35 cellular contexts compared by ENCODE assay signal in the genomic region with DNA sequence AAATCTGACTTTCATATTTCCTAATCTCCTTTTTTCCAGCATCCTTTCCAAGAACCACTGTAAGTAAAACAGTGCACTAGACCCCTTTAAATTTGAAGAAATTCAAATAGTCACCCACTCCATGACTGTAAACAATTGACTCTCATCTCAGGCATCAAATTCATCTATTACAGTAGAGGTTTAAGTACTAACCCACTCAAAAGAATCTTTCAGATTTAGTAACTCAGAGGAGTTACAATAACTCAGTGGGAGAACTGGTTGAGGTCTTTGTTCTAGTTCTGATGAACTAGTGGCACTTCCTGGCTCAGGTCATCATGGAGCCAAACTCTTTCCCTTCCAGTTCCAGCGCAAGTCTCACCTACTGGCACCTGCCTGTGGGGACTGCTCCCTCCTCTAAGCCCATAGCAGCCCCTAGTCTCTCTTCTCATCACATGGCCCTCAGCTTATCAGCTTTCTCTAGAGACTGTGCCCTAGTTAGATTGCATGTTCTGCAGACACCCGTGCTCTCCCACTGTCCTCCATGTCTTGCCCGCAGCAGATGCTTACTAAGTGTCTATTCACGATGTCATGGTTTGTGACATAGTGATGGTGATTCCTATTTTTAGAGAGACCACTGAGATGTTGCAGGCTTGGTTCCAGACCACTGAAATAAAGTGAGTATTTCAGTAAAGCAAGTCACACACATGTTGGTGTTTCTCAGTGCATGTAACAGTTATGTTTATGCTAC.
"Had no signal": no experiment of that assay in that cellular context is flagged by ENCODE, and none has a peak within 500 bp of the region (broad histone marks: within the 10 kb centered on the region; RNA-seq: fewer than 3 reads in every experiment).

No MANE protein-coding gene starts in this region.

- H3K4me2 ChIP-seq: smooth muscle cell had no signal

- H3K4me1 ChIP-seq: gastroesophageal sphincter, sigmoid colon, stomach, suprapubic skin, upper lobe of right lung had no signal

- H3K9me3 ChIP-seq: ascending aorta, gastroesophageal sphincter, neutrophil, sigmoid colon, suprapubic skin, tibial artery, upper lobe of right lung had no signal

- H3K27ac ChIP-seq: ascending aorta, cardiac muscle cell, gastroesophageal sphincter, neutrophil, sigmoid colon, stomach, suprapubic skin, tibial artery, upper lobe of right lung, WERI-Rb-1 had no signal

- H3K4me3 Mint-ChIP-seq: activated naive CD4-positive, alpha-beta T cell treated with anti-CD3 and anti-CD28 coated beads, Interleukin-2, amount 10 ng/mL, durations not matched to agents 7 days and 5 days; activated naive CD8-positive, alpha-beta T cell treated with anti-CD3 and anti-CD28 coated beads, Interleukin-2, amount 10 ng/mL, durations not matched to agents 7 days and 5 days; activated T-helper 1 cell treated with anti-CD3 and anti-CD28 coated beads, Interleukin-12 subunit alpha, Interleukin-12 subunit beta, Interleukin-2, Interleukin-4 antibody, amounts not matched to agents 30 ng/mL and 10 ng/mL and 1 ng/mL, durations not matched to agents 14 hours and 24 hours and 36 hours; brain; naive B cell; nephron progenitor cell; stimulated activated naive B cell treated with anti-CD40 and anti-IgM and Interleukin-4, amounts not matched to agents 10 μg/mL and 1 μg/mL and 100 μg/mL, for 72 hours; T-helper 1 cell treated with Interleukin-12 subunit alpha and Interleukin-12 subunit beta and Interleukin-4 antibody, amounts not matched to agents 30 μg/mL and 1 μg/mL, for 36 hours had no signal

- FAIRE-seq: endothelial cell of umbilical vein, TTC549 had no signal

- ATAC-seq: gastroesophageal sphincter; left lobe of liver; stimulated activated naive B cell treated with anti-CD40 and anti-IgM and Interleukin-4, amounts not matched to agents 10 μg/mL and 1 μg/mL and 100 μg/mL, for 72 hours; upper lobe of right lung had no signal

- H3K4me1 Mint-ChIP-seq: activated naive CD4-positive, alpha-beta T cell treated with anti-CD3 and anti-CD28 coated beads, Interleukin-2, amount 10 ng/mL, durations not matched to agents 7 days and 5 days; activated naive CD8-positive, alpha-beta T cell treated with anti-CD3 and anti-CD28 coated beads, Interleukin-2, amount 10 ng/mL, durations not matched to agents 7 days and 5 days; naive B cell had no signal

- H3K9me3 Mint-ChIP-seq: activated naive CD4-positive, alpha-beta T cell treated with anti-CD3 and anti-CD28 coated beads, Interleukin-2, amount 10 ng/mL, durations not matched to agents 7 days and 5 days; activated naive CD8-positive, alpha-beta T cell treated with anti-CD3 and anti-CD28 coated beads, Interleukin-2, amount 10 ng/mL, durations not matched to agents 7 days and 5 days; activated T-helper 1 cell treated with anti-CD3 and anti-CD28 coated beads, Interleukin-12 subunit alpha, Interleukin-12 subunit beta, Interleukin-2, Interleukin-4 antibody, amounts not matched to agents 30 ng/mL and 10 ng/mL and 1 ng/mL, durations not matched to agents 14 hours and 24 hours and 36 hours; stimulated activated naive B cell treated with anti-CD40 and anti-IgM and Interleukin-4, amounts not matched to agents 10 μg/mL and 1 μg/mL and 100 μg/mL, for 72 hours; T-helper 1 cell treated with Interleukin-12 subunit alpha and Interleukin-12 subunit beta and Interleukin-4 antibody, amounts not matched to agents 30 μg/mL and 1 μg/mL, for 36 hours had no signal

- H3K27ac Mint-ChIP-seq: activated naive CD4-positive, alpha-beta T cell treated with anti-CD3 and anti-CD28 coated beads, Interleukin-2, amount 10 ng/mL, durations not matched to agents 7 days and 5 days; activated naive CD8-positive, alpha-beta T cell treated with anti-CD3 and anti-CD28 coated beads, Interleukin-2, amount 10 ng/mL, durations not matched to agents 7 days and 5 days; activated T-helper 1 cell treated with anti-CD3 and anti-CD28 coated beads, Interleukin-12 subunit alpha, Interleukin-12 subunit beta, Interleukin-2, Interleukin-4 antibody, amounts not matched to agents 30 ng/mL and 10 ng/mL and 1 ng/mL, durations not matched to agents 14 hours and 24 hours and 36 hours; brain; naive B cell; nephron progenitor cell; stimulated activated naive B cell treated with anti-CD40 and anti-IgM and Interleukin-4, amounts not matched to agents 10 μg/mL and 1 μg/mL and 100 μg/mL, for 72 hours; T-helper 1 cell treated with Interleukin-12 subunit alpha and Interleukin-12 subunit beta and Interleukin-4 antibody, amounts not matched to agents 30 μg/mL and 1 μg/mL, for 36 hours had no signal

- H3K36me3 ChIP-seq: ascending aorta, cardiac muscle cell, gastroesophageal sphincter, neutrophil, sigmoid colon, suprapubic skin, tibial artery, upper lobe of right lung, WERI-Rb-1 had no signal

- H3K27me3 ChIP-seq: ascending aorta, cardiac muscle cell, gastroesophageal sphincter, neutrophil, sigmoid colon, stomach, suprapubic skin, tibial artery, upper lobe of right lung had no signal

- H3K4me3 ChIP-seq: ascending aorta, cardiac muscle cell, gastroesophageal sphincter, lung, sigmoid colon, smooth muscle cell, stomach, suprapubic skin, tibial artery, upper lobe of right lung had no signal

- DNase-seq: activated CD4-positive, CD25-positive, alpha-beta regulatory T cell treated with anti-CD3 and anti-CD28 coated beads, Interleukin-2, amount 50 U/mL, for 72 hours; activated gamma-delta T cell; activated naive CD4-positive, alpha-beta T cell treated with anti-CD3 and anti-CD28 coated beads, Interleukin-2, amount 10 ng/mL, durations not matched to agents 7 days and 5 days; activated naive CD8-positive, alpha-beta T cell treated with anti-CD3 and anti-CD28 coated beads, Interleukin-2, amount 10 ng/mL, durations not matched to agents 7 days and 5 days; activated T-cell treated with anti-CD3 and anti-CD28 coated beads for 4 hours; cortex of kidney; head of caudate nucleus; kidney glomerular epithelial cell; mesendoderm; naive B cell; nephron progenitor cell; sigmoid colon; stimulated activated CD4-positive, alpha-beta T cell treated with anti-CD3 and anti-CD28 coated beads, Interleukin-1b, Interleukin-23, amount 100 ng/mL, for 48 hours; stimulated activated CD4-positive, alpha-beta T cell treated with anti-CD3 and anti-CD28 coated beads, Interleukin-4, amount 100 ng/mL, for 4 hours; stimulated activated CD8-positive, alpha-beta memory T cell treated with anti-CD3 and anti-CD28 coated beads, Interleukin-4, amount 100 ng/mL, for 48 hours; stimulated activated naive B cell treated with anti-CD40 and anti-IgM and Interleukin-4, amounts not matched to agents 10 μg/mL and 1 μg/mL and 100 μg/mL, for 72 hours; stomach; SW 1271; T-helper 9 cell; tibial artery; upper lobe of right lung; WERI-Rb-1 had no signal

- H3K36me3 Mint-ChIP-seq: activated naive CD4-positive, alpha-beta T cell treated with anti-CD3 and anti-CD28 coated beads, Interleukin-2, amount 10 ng/mL, durations not matched to agents 7 days and 5 days; activated naive CD8-positive, alpha-beta T cell treated with anti-CD3 and anti-CD28 coated beads, Interleukin-2, amount 10 ng/mL, durations not matched to agents 7 days and 5 days; naive B cell; stimulated activated naive B cell treated with anti-CD40 and anti-IgM and Interleukin-4, amounts not matched to agents 10 μg/mL and 1 μg/mL and 100 μg/mL, for 72 hours had no signal

- H3K27me3 Mint-ChIP-seq: activated naive CD4-positive, alpha-beta T cell treated with anti-CD3 and anti-CD28 coated beads, Interleukin-2, amount 10 ng/mL, durations not matched to agents 7 days and 5 days; brain; naive B cell had no signal
